In the genomic region with DNA sequence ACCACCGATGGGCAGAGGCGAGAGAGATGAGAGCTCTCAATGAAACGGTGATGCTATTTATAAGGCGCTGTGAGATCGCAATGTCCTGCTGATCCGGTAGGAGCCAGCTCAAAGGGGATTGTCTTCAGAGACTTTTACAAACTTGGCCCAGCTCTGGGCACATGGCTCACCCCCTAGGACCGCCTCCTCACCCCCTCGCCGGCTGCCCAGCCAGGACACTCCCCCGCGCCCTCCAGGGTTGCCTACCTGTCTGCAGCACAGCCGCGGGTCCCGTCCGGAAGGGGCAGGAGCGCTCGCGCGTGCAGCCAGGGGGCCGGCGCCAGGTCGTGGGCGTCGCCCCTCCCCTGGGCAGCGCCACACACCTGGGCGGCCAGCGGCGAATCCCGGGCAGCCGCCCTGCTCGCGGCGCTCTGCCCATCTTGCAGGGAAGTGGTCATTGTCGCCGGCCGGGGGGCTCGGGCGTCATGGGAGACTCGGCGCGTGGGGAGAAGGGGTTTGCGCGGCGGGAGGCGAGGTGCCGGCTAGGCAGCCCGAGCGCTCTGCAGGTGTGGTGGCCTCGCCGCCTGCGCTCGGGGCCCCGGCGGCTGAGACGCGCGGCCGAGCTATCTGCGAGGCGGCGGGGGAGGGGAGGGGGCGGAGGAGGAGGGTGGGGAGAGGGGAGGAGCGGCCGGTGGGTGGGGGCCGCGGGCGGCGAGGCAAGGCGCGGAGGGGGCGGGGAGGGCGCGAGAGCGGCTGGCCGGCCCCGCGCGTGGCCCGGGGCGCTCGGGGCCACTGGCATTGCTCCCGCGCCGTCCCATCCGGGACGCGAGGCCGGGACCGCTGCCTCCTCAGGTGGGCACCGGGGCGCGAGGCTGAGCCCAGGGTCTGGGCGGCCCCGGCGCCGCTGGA, we compare ENCODE assay signal across 8 cellular contexts. TPM values are rescaled to one million over a fixed set of nuclear protein-coding genes. Genes with fewer than 3 reads are reported as not detected.
DNase-seq lines count a peak whose midpoint lies in the region; ATAC-seq, FAIRE-seq and TF ChIP-seq lines count a peak whose summit lies in the region.

GRB14 (minus strand) TSS at position 610 of the 888 bp plus-strand sequence; CDS start at position 437, 173 bp downstream.

- no peaks in the 10 kb centered on the region for H3K9me1 ChIP-seq in keratinocyte (ENCODE audit: control insufficient read depth, extremely low read depth, insufficient read depth, low read length)

- TF ChIP-seq CTCF in MM.1S (IDR thresholded peaks at IDR 0.05; ENCODE audit: low read length) (no peak; the same call in 1 of the 2 replicates), body of pancreas (IDR thresholded peaks at IDR 0.05) (peak in 5 of 7 experiments; percentile 11 to 59 (median 46)), keratinocyte (optimal IDR thresholded peaks at IDR 0.05 in 1 of 3, IDR thresholded peaks at IDR 0.05 in 1 of 3, conservative IDR thresholded peaks at IDR 0.05 in 1 of 3; ENCODE audit: extremely low read depth in 1 of 3, insufficient read depth in 2 of 3, low read length in 3 of 3) (peak in 1 of 3 experiments; percentile 3), smooth muscle cell (IDR thresholded peaks at IDR 0.05; ENCODE audit: borderline replicate concordance, insufficient read depth, poor library complexity, severe bottlenecking) (no peak)

- dilution Hi-C loops in keratinocyte (cut with MboI; ENCODE audit: extremely low pct_ligation_motif_present, low sequenced_read_pairs) = no loop called here

- intact Hi-C loops in body of pancreas (cut with DNase I) = no loop called here

- no peaks in the 10 kb centered on the region for H3F3A ChIP-seq in MM.1S (ENCODE audit: insufficient read depth, low read length)
- H3F3A ChIP-seq in smooth muscle cell (ENCODE audit: low read depth) = no peaks in the 10 kb centered on the region

- ATAC-seq in body of pancreas = peak; percentile 88
- no peak for ATAC-seq in GM21390 (IDR thresholded peaks at IDR 0.05; ENCODE audit: unreplicated experiment)
- no peak for ATAC-seq in HG03378 (IDR thresholded peaks at IDR 0.05; ENCODE audit: unreplicated experiment)

- no peaks in the 10 kb centered on the region for H3K9me2 ChIP-seq in MM.1S (replicated peaks; ENCODE audit: insufficient read depth, low read length)

- H3K79me2 ChIP-seq in MM.1S (ENCODE audit: low read length) (no peaks in the 10 kb centered on the region), keratinocyte (ENCODE audit: control insufficient read depth, insufficient read depth, low read length) (no peaks in the 10 kb centered on the region), smooth muscle cell (ENCODE audit: low read depth) (no peaks in the 10 kb centered on the region)

- DNase-seq in DMS53 (lab: John Stamatoyannopoulos, UW) = peak; percentile 94
- peak; percentile 80 for DNase-seq in MM.1S
- DNase-seq in body of pancreas = peak; percentile 76 to 89 (median 85)
- DNase-seq in keratinocyte (ENCODE audit: low read depth, low spot score) = no peak
- DNase-seq in smooth muscle cell (lab: John Stamatoyannopoulos, UW; ENCODE audit: unreplicated experiment) = no peak
- DNase-seq in stimulated activated CD4-positive, alpha-beta T cell treated with anti-CD3 and anti-CD28 coated beads, Interleukin-1b, Interleukin-23, amount 100 ng/mL, for 48 hours = no peak

- H3K4me2 ChIP-seq in MM.1S (ENCODE audit: low read depth, low read length) = peak within 1 kb of the TSS; percentile 61
- peak within 1 kb of the TSS; percentile 94 for H3K4me2 ChIP-seq in keratinocyte (ENCODE audit: control insufficient read depth, extremely low read depth, insufficient read depth, low read depth, low read length)
- H3K4me2 ChIP-seq in smooth muscle cell = peak within 1 kb of the TSS; percentile 98

- H4K20me1 ChIP-seq in MM.1S (ENCODE audit: insufficient read depth, low read length) (no peaks in the 10 kb centered on the region), keratinocyte (ENCODE audit: control insufficient read depth, extremely low read depth, insufficient read depth, low read length) (no peaks in the 10 kb centered on the region), smooth muscle cell (ENCODE audit: low read depth) (no peaks in the 10 kb centered on the region)

- H3K9me3 ChIP-seq in MM.1S (replicated peaks; ENCODE audit: insufficient read depth, low read length) (no peaks in the 10 kb centered on the region), body of pancreas (no peaks in the 10 kb centered on the region), keratinocyte (ENCODE audit: control insufficient read depth, low read depth, low read length) (no peaks in the 10 kb centered on the region), smooth muscle cell (replicated peaks; ENCODE audit: low read depth) (no peaks in the 10 kb centered on the region)

- H3K27me3 ChIP-seq in MM.1S (replicated peaks; ENCODE audit: insufficient read depth, low read length) = no peaks in the 10 kb centered on the region
- no peaks in the 10 kb centered on the region for H3K27me3 ChIP-seq in body of pancreas
- no peaks in the 10 kb centered on the region for H3K27me3 ChIP-seq in keratinocyte (ENCODE audit: control insufficient read depth, extremely low read depth, insufficient read depth, low read length)
- peaks cover 37% of the 10 kb centered on the region for H3K27me3 ChIP-seq in smooth muscle cell (ENCODE audit: low read depth)

- no peak for FAIRE-seq in keratinocyte (lab: Jason Lieb, UNC)

- H2AFZ ChIP-seq in MM.1S (ENCODE audit: low read length) (peak within 1 kb of the TSS; percentile 69), keratinocyte (ENCODE audit: control insufficient read depth, low read length) (peak within 1 kb of the TSS; percentile 82), smooth muscle cell (ENCODE audit: low read depth) (peak within 1 kb of the TSS; percentile 91)

- H3K36me3 ChIP-seq in MM.1S (replicated peaks; ENCODE audit: insufficient read depth, low read length) (no peaks in the 10 kb centered on the region), body of pancreas (replicated peaks in 1 of 2; ENCODE audit: insufficient read depth in 1 of 2, low read depth in 2 of 2) (no peaks in the 10 kb centered on the region), keratinocyte (ENCODE audit: control insufficient read depth in 2 of 2, extremely low read depth in 1 of 2, insufficient read depth in 2 of 2, low read length in 2 of 2) (no peaks in the 10 kb centered on the region), smooth muscle cell (ENCODE audit: low read depth) (no peaks in the 10 kb centered on the region)

- H3K9ac ChIP-seq in MM.1S (ENCODE audit: low read length) (peak within 1 kb of the TSS; percentile 59), keratinocyte (ENCODE audit: control insufficient read depth, extremely low read depth, insufficient read depth, low read length) (peak within 1 kb of the TSS; percentile 62), smooth muscle cell (ENCODE audit: low read depth) (no peak within 1 kb of the TSS)

- H3K4me1 ChIP-seq in MM.1S (ENCODE audit: low read length) (peaks cover 5% of the 10 kb centered on the region; the same call in 1 of the 2 replicates), body of pancreas (peaks cover 4% of the 10 kb centered on the region), keratinocyte (ENCODE audit: control insufficient read depth, extremely low read depth, insufficient read depth, low read length) (peaks cover 17% of the 10 kb centered on the region), smooth muscle cell (ENCODE audit: low read depth) (peaks cover 26% of the 10 kb centered on the region)

- H3K27ac ChIP-seq in MM.1S (ENCODE audit: low read length) = peak within 1 kb of the TSS; percentile 38; the same call in 1 of the 2 replicates
- H3K27ac ChIP-seq in body of pancreas = peak within 1 kb of the TSS; percentile 70 to 95 (median 82)
- peak within 1 kb of the TSS; percentile 8 for H3K27ac ChIP-seq in keratinocyte (ENCODE audit: control insufficient read depth, insufficient read depth, low read length)
- no peak within 1 kb of the TSS for H3K27ac ChIP-seq in smooth muscle cell (ENCODE audit: low read depth)

- peak; percentile 39 to 69 (median 60) for TF ChIP-seq POLR2A in body of pancreas (IDR thresholded peaks at IDR 0.05)

- 1 to 4% methylated on average over 6 to 67 of the region's 96 CpGs for WGBS in body of pancreas, 2 donors
- WGBS in smooth muscle cell (ENCODE audit: low lambda C conversion rate) = 1% methylated on average over 46 of the region's 96 CpGs

- H3K4me3 ChIP-seq in MM.1S (ENCODE audit: low read length) (peak within 1 kb of the TSS; percentile 74), body of pancreas (peak within 1 kb of the TSS; percentile 49 to 92), keratinocyte (ENCODE audit: control insufficient read depth in 2 of 3, extremely low read depth in 1 of 3, insufficient read depth in 2 of 3, low read depth in 1 of 3, low read length in 3 of 3) (peak within 1 kb of the TSS; percentile 61 to 75 (median 73)), smooth muscle cell (peak within 1 kb of the TSS; percentile 71)

RNA-seq across cellular contexts. Expression of gene GRB14, which starts in this region (rescaled TPM):
- 10 to 100 TPM; 22.7 to 27.5 TPM for total RNA-seq in body of pancreas
- 1.4 to 4.2 TPM (median 2.3 TPM) in 3 replicates for polyA plus RNA-seq in keratinocyte
- 15.0 TPM for polyA plus RNA-seq in keratinocyte (2011; ENCODE audit: low read depth)
- 2.1 and 3.0 TPM in 2 replicates for polyA plus RNA-seq in keratinocyte (2011; cell fraction: cytosol; rRNA removed)
- polyA plus RNA-seq in keratinocyte (2011; cell fraction: nucleus; rRNA removed) = 4.6 and 7.7 TPM in 2 replicates
- 3.2 and 3.5 TPM in 2 replicates for polyA plus RNA-seq in keratinocyte (2012; ENCODE audit: low replicate concordance)
- polyA minus RNA-seq in keratinocyte = 0.30 to 1.9 TPM (median 0.73 TPM) in 3 replicates
- polyA minus RNA-seq in keratinocyte (2011; cell fraction: cytosol; rRNA and poly(A)+ RNA removed) = 2.3 TPM
- polyA minus RNA-seq in keratinocyte (2011; cell fraction: nucleus; rRNA and poly(A)+ RNA removed) = 1.2 and 1.9 TPM in 2 replicates
- total RNA-seq in smooth muscle cell = 0.22 TPM in 1 of 2 replicates, not detected in the other
- polyA plus RNA-seq in smooth muscle cell = 0.53 TPM in 1 of 2 replicates, not detected in the other

Comparison
In these comparisons a context has a peak if more than half of its experiments do, and no peak if none do; other contexts are left out.
1. RNA of gene GRB14 (total RNA-seq): 22.7 to 27.5 TPM in body of pancreas; 0.22 TPM in smooth muscle cell; every median in the first group is over 10 times any median in the second.
2. DNase-seq: peak in DMS53 (single experiment), MM.1S (single experiment) and body of pancreas (4 of 4); none in keratinocyte (single experiment), smooth muscle cell (single experiment) and stimulated activated CD4-positive, alpha-beta T cell treated with anti-CD3 and anti-CD28 coated beads, Interleukin-1b, Interleukin-23, amount 100 ng/mL, for 48 hours (single experiment).
3. CTCF ChIP-seq: peak in body of pancreas (5 of 7); none in MM.1S (single experiment) and smooth muscle cell (single experiment).
4. Peak in every context shown above with its lines, with median percentiles within 50 percentile points of each other: H2AFZ ChIP-seq, H3K4me2 ChIP-seq and H3K4me3 ChIP-seq.